In genomic region chr2:27711804-27712203, GRCh38 we compare ENCODE assay signal across 18 cellular contexts.
"Had no signal": no experiment of that assay in that cellular context is flagged by ENCODE, and none has a peak within 500 bp of the region (broad histone marks: within the 10 kb centered on the region; RNA-seq: fewer than 3 reads in every experiment).

No MANE protein-coding gene starts in this region.

- H3K4me3 ChIP-seq: esophagus squamous epithelium, heart right ventricle, sigmoid colon, thyroid gland, uterus had no signal

- ATAC-seq: heart right ventricle, T-cell, WTC11 had no signal

- H3K27ac ChIP-seq: brain microvascular endothelial cell, sigmoid colon, thyroid gland, uterus had no signal

- H3K36me3 ChIP-seq: brain microvascular endothelial cell, esophagus squamous epithelium, heart right ventricle, sigmoid colon, thyroid gland, uterus had no signal

- DNase-seq: activated CD4-positive, alpha-beta T cell treated with anti-CD3 and anti-CD28 coated beads for 36 hours; activated CD4-positive, alpha-beta T cell treated with anti-CD3 and anti-CD28 coated beads, Interleukin-2, amount 50 U/mL, for 48 hours; activated naive CD8-positive, alpha-beta T cell treated with anti-CD3 and anti-CD28 coated beads, Interleukin-2, amount 10 ng/mL, durations not matched to agents 7 days and 5 days; brain microvascular endothelial cell; cortex of kidney; effector CD4-positive, alpha-beta T cell; esophagus squamous epithelium; heart right ventricle; immature natural killer cell; mesendoderm; nephron progenitor cell; nucleus accumbens; sigmoid colon; stimulated activated naive CD4-positive, alpha-beta T cell; T-cell; thyroid gland; uterus had no signal

- H3K27me3 ChIP-seq: brain microvascular endothelial cell, sigmoid colon, thyroid gland, uterus had no signal

- H3K9me3 ChIP-seq: esophagus squamous epithelium, heart right ventricle, sigmoid colon, thyroid gland, uterus had no signal
